ENCODE assay signal across 19 cellular contexts in genomic region chr12:28869197-28869596, GRCh38.
A peak's percentile ranks its signal among the peaks of the same experiment; 100 is the strongest.
DNase-seq lines count a peak whose midpoint lies in the region; TF ChIP-seq lines count a peak whose summit lies in the region.
"Had no signal": no experiment of that assay in that cellular context is flagged by ENCODE, and none has a peak within 500 bp of the region (broad histone marks: within the 10 kb centered on the region; RNA-seq: fewer than 3 reads in every experiment).

No MANE protein-coding gene starts in this region.

- no peaks in the 10 kb centered on the region for H3K36me3 ChIP-seq in ovary
- H3K36me3 ChIP-seq: heart left ventricle, thoracic aorta had no signal

- H3K27ac Mint-ChIP-seq in activated T-helper 1 cell treated with anti-CD3 and anti-CD28 coated beads, Interleukin-12 subunit alpha, Interleukin-12 subunit beta, Interleukin-2, Interleukin-4 antibody, amounts not matched to agents 30 ng/mL and 10 ng/mL and 1 ng/mL, durations not matched to agents 14 hours and 24 hours and 36 hours: no peak overlapping the region
- H3K27ac Mint-ChIP-seq: activated T-cell treated with anti-CD3 and anti-CD28 coated beads, Interleukin-2, amount 50 U/mL, for 72 hours; IgD-negative memory B cell had no signal

- H3K27me3 ChIP-seq in ovary: no peaks in the 10 kb centered on the region
- H3K27me3 ChIP-seq: heart left ventricle had no signal

- no peak overlapping the region for H3K27ac ChIP-seq in ovary
- H3K27ac ChIP-seq: heart left ventricle, thoracic aorta had no signal

- H3K4me1 Mint-ChIP-seq in activated T-helper 1 cell treated with anti-CD3 and anti-CD28 coated beads, Interleukin-12 subunit alpha, Interleukin-12 subunit beta, Interleukin-2, Interleukin-4 antibody, amounts not matched to agents 30 ng/mL and 10 ng/mL and 1 ng/mL, durations not matched to agents 14 hours and 24 hours and 36 hours (ENCODE audit: low read depth): no peaks in the 10 kb centered on the region
- H3K4me1 Mint-ChIP-seq: IgD-negative memory B cell had no signal

- TF ChIP-seq EP300 in ovary (IDR thresholded peaks at IDR 0.05): no peak

- TF ChIP-seq POLR2A in ovary (IDR thresholded peaks at IDR 0.05): no peak

- H3K4me3 ChIP-seq in AG10803 (ENCODE audit: low read length) (no peak overlapping the region), ovary (no peak overlapping the region)
- H3K4me3 ChIP-seq: heart left ventricle, thoracic aorta had no signal

- DNase-seq in AG10803 (ENCODE audit: low read depth): peak; percentile 11
- peak; percentile 44 for DNase-seq in NCI-H460 (ENCODE audit: extremely low read depth, low read depth)
- DNase-seq in epidermal melanocyte (ENCODE audit: insufficient read length, low spot score): peak; percentile 39
- DNase-seq in midbrain (lab: John Stamatoyannopoulos, UW): peak; percentile 34
- DNase-seq in NCI-H2171 treated with DMSO at 0.1 percent for 48 hours (lab: John Stamatoyannopoulos, UW): no peak
- no peak for DNase-seq in activated T-helper 1 cell treated with anti-CD3 and anti-CD28 coated beads, Interleukin-12 subunit alpha, Interleukin-12 subunit beta, Interleukin-2, Interleukin-4 antibody, amounts not matched to agents 30 ng/mL and 10 ng/mL and 1 ng/mL, durations not matched to agents 14 hours and 24 hours and 36 hours (ENCODE audit: low spot score)
- no peak for DNase-seq in ovary
- no peak for DNase-seq in stimulated activated CD4-positive, alpha-beta T cell treated with anti-CD3 and anti-CD28 coated beads, Interleukin-4, amount 100 ng/mL, for 1 hour
- DNase-seq: ACHN; activated CD4-positive, alpha-beta T cell treated with anti-CD3 and anti-CD28 coated beads, Interleukin-2, amount 50 U/mL, for 1 hour; activated T-cell treated with anti-CD3 and anti-CD28 coated beads, Interleukin-2, amount 50 U/mL, for 72 hours; effector memory CD4-positive, alpha-beta T cell; heart left ventricle; NCI-H1417 treated with DMSO at 0.1 percent for 48 hours; NCI-H526 treated with DMSO at 0.1 percent for 48 hours; small intestine; T-helper 9 cell had no signal

- intact Hi-C loops in activated T-helper 1 cell treated with anti-CD3 and anti-CD28 coated beads, Interleukin-12 subunit alpha, Interleukin-12 subunit beta, Interleukin-2, Interleukin-4 antibody, amounts not matched to agents 30 ng/mL and 10 ng/mL and 1 ng/mL, durations not matched to agents 14 hours and 24 hours and 36 hours (cut with micrococcal nuclease): no loop called here
- intact Hi-C loops in ovary (cut with DNase I): no loop called here

- TF ChIP-seq CTCF in AG10803 (conservative IDR thresholded peaks at IDR 0.05; ENCODE audit: low read length): no peak
- no peak for TF ChIP-seq CTCF in ovary (IDR thresholded peaks at IDR 0.05)

- H3K9me3 Mint-ChIP-seq in activated T-helper 1 cell treated with anti-CD3 and anti-CD28 coated beads, Interleukin-12 subunit alpha, Interleukin-12 subunit beta, Interleukin-2, Interleukin-4 antibody, amounts not matched to agents 30 ng/mL and 10 ng/mL and 1 ng/mL, durations not matched to agents 14 hours and 24 hours and 36 hours: no peaks in the 10 kb centered on the region
- H3K9me3 Mint-ChIP-seq: activated T-cell treated with anti-CD3 and anti-CD28 coated beads, Interleukin-2, amount 50 U/mL, for 72 hours had no signal

- no peaks in the 10 kb centered on the region for H3K4me1 ChIP-seq in ovary (ENCODE audit: insufficient read depth)

- WGBS in ovary, 3 donors: 54 to 66% (median 58%) methylated on average over 4 of the region's 4 CpGs

- no peaks in the 10 kb centered on the region for H3K9me3 ChIP-seq in ovary
- H3K9me3 ChIP-seq: heart left ventricle, thoracic aorta had no signal

- no peak overlapping the region for H3K4me3 Mint-ChIP-seq in activated T-helper 1 cell treated with anti-CD3 and anti-CD28 coated beads, Interleukin-12 subunit alpha, Interleukin-12 subunit beta, Interleukin-2, Interleukin-4 antibody, amounts not matched to agents 30 ng/mL and 10 ng/mL and 1 ng/mL, durations not matched to agents 14 hours and 24 hours and 36 hours
- H3K4me3 Mint-ChIP-seq: activated T-cell treated with anti-CD3 and anti-CD28 coated beads, Interleukin-2, amount 50 U/mL, for 72 hours; IgD-negative memory B cell had no signal

- H3K36me3 Mint-ChIP-seq in activated T-helper 1 cell treated with anti-CD3 and anti-CD28 coated beads, Interleukin-12 subunit alpha, Interleukin-12 subunit beta, Interleukin-2, Interleukin-4 antibody, amounts not matched to agents 30 ng/mL and 10 ng/mL and 1 ng/mL, durations not matched to agents 14 hours and 24 hours and 36 hours (ENCODE audit: low read depth): no peaks in the 10 kb centered on the region
- H3K36me3 Mint-ChIP-seq: IgD-negative memory B cell had no signal

- no peaks in the 10 kb centered on the region for H3K27me3 Mint-ChIP-seq in activated T-helper 1 cell treated with anti-CD3 and anti-CD28 coated beads, Interleukin-12 subunit alpha, Interleukin-12 subunit beta, Interleukin-2, Interleukin-4 antibody, amounts not matched to agents 30 ng/mL and 10 ng/mL and 1 ng/mL, durations not matched to agents 14 hours and 24 hours and 36 hours (ENCODE audit: insufficient read depth)
- H3K27me3 Mint-ChIP-seq: IgD-negative memory B cell had no signal

Comparison
In these comparisons a context has a peak if more than half of its experiments do, and no peak if none do; other contexts are left out.
1. DNase-seq: peak in AG10803 (single experiment), NCI-H460 (single experiment), epidermal melanocyte (single experiment) and midbrain (single experiment); none in NCI-H2171 treated with DMSO at 0.1 percent for 48 hours (single experiment), activated T-helper 1 cell treated with anti-CD3 and anti-CD28 coated beads, Interleukin-12 subunit alpha, Interleukin-12 subunit beta, Interleukin-2, Interleukin-4 antibody, amounts not matched to agents 30 ng/mL and 10 ng/mL and 1 ng/mL, durations not matched to agents 14 hours and 24 hours and 36 hours (single experiment), ovary (0 of 5) and stimulated activated CD4-positive, alpha-beta T cell treated with anti-CD3 and anti-CD28 coated beads, Interleukin-4, amount 100 ng/mL, for 1 hour (single experiment).